10 cellular contexts compared by ENCODE assay signal in genomic region chr16:83887088-83887487, GRCh38. TPM values are rescaled to one million over a fixed set of nuclear protein-coding genes. Genes with fewer than 3 reads are reported as not detected.
DNase-seq lines count a peak whose midpoint lies in the region; ATAC-seq and TF ChIP-seq lines count a peak whose summit lies in the region.
"Had no signal": no experiment of that assay in that cellular context is flagged by ENCODE, and none has a peak within 500 bp of the region (broad histone marks: within the 10 kb centered on the region; RNA-seq: fewer than 3 reads in every experiment).

No MANE protein-coding gene starts in this region.

- no peak for TF ChIP-seq EP300 in tibial nerve (IDR thresholded peaks at IDR 0.05)

- peaks cover 13 to 16% of the 10 kb centered on the region in 2 donors for H3K27me3 Mint-ChIP-seq in natural killer cell treated with Interleukin-12 subunit alpha and Interleukin-12 subunit beta and Interleukin-15 and Interleukin-18, amount 100 ng/mL, for 72 hours

- H3K79me2 ChIP-seq in OCI-LY1 (ENCODE audit: insufficient read depth, low read length) = no peaks in the 10 kb centered on the region

- no peaks in the 10 kb centered on the region for H4K20me1 ChIP-seq in OCI-LY1 (ENCODE audit: insufficient read depth, low read length)

- no peaks in the 10 kb centered on the region; the same call in 1 of the 2 replicates for H3K27me3 ChIP-seq in OCI-LY1 (ENCODE audit: insufficient read depth, low read length)
- H3K27me3 ChIP-seq in tibial nerve = no peaks in the 10 kb centered on the region
- H3K27me3 ChIP-seq: sigmoid colon had no signal

- WGBS in tibial nerve, 2 donors = 45 to 48% methylated on average over 8 of the region's 8 CpGs

- no peaks in the 10 kb centered on the region for H3K4me1 Mint-ChIP-seq in natural killer cell treated with Interleukin-12 subunit alpha and Interleukin-12 subunit beta and Interleukin-15 and Interleukin-18, amount 100 ng/mL, for 72 hours (ENCODE audit: low read depth in 2 of 2)
- H3K4me1 Mint-ChIP-seq: stimulated activated effector memory CD8-positive, alpha-beta T cell treated with anti-CD3 and anti-CD28 coated beads, Interleukin-12 subunit alpha, Interleukin-12 subunit beta, amount 100 ng/mL, for 72 hours had no signal

- no peaks in the 10 kb centered on the region for H3K9me3 Mint-ChIP-seq in natural killer cell treated with Interleukin-12 subunit alpha and Interleukin-12 subunit beta and Interleukin-15 and Interleukin-18, amount 100 ng/mL, for 72 hours
- H3K9me3 Mint-ChIP-seq: stimulated activated effector memory CD8-positive, alpha-beta T cell treated with anti-CD3 and anti-CD28 coated beads, Interleukin-12 subunit alpha, Interleukin-12 subunit beta, amount 100 ng/mL, for 72 hours had no signal

- no peak overlapping the region for H2AFZ ChIP-seq in OCI-LY1 (ENCODE audit: low read length)

- no peak overlapping the region for H3K4me2 ChIP-seq in OCI-LY1 (ENCODE audit: low read length)

- H3K9me3 ChIP-seq in OCI-LY1 (ENCODE audit: low read length) (no peaks in the 10 kb centered on the region), tibial nerve (peaks cover 0 to 6% (median 0%) of the 10 kb centered on the region in 4 donors)
- H3K9me3 ChIP-seq: sigmoid colon had no signal

- no peaks in the 10 kb centered on the region for H3F3A ChIP-seq in OCI-LY1 (ENCODE audit: insufficient read depth, low read length)

- TF ChIP-seq POLR2A in tibial nerve (IDR thresholded peaks at IDR 0.05) = no peak

- no peaks in the 10 kb centered on the region for H3K9me2 ChIP-seq in OCI-LY1 (ENCODE audit: low read depth, low read length)

- H3K27ac ChIP-seq in OCI-LY1 (ENCODE audit: low read depth, low read length, poor library complexity, severe bottlenecking) (no peak overlapping the region), tibial nerve (no peak overlapping the region)
- H3K27ac ChIP-seq: sigmoid colon had no signal

- peak; percentile 38 for DNase-seq in SIG-M5 treated with dmso at 0.1 percent for 504 hours (lab: John Stamatoyannopoulos, UW; ENCODE audit: unreplicated experiment)
- DNase-seq in SIG-M5 (lab: John Stamatoyannopoulos, UW) = no peak
- DNase-seq in foreskin fibroblast = peak; percentile 24 to 61
- no peak for DNase-seq in tibial nerve (ENCODE audit: low spot score in 2 of 2)
- DNase-seq in natural killer cell treated with Interleukin-12 subunit alpha and Interleukin-12 subunit beta and Interleukin-15 and Interleukin-18, amount 100 ng/mL, for 72 hours (ENCODE audit: low spot score) = no peak
- DNase-seq: sigmoid colon had no signal

- TF ChIP-seq CTCF in OCI-LY1 (IDR thresholded peaks at IDR 0.05; ENCODE audit: low read length) (peak; percentile 71), foreskin fibroblast (IDR thresholded peaks at IDR 0.05; ENCODE audit: low read depth, low read length) (peak; percentile 10), tibial nerve (IDR thresholded peaks at IDR 0.05) (peak in 3 of 5 experiments; percentile 12 to 28 (median 13))

- no peak overlapping the region for H3K27ac Mint-ChIP-seq in natural killer cell treated with Interleukin-12 subunit alpha and Interleukin-12 subunit beta and Interleukin-15 and Interleukin-18, amount 100 ng/mL, for 72 hours
- H3K27ac Mint-ChIP-seq: stimulated activated effector memory CD8-positive, alpha-beta T cell treated with anti-CD3 and anti-CD28 coated beads, Interleukin-12 subunit alpha, Interleukin-12 subunit beta, amount 100 ng/mL, for 72 hours had no signal

- H3K9ac ChIP-seq in OCI-LY1 (ENCODE audit: low read length) = no peak overlapping the region

- H3K36me3 ChIP-seq in OCI-LY1 (ENCODE audit: insufficient read depth, low read length) = no peaks in the 10 kb centered on the region; the same call in 1 of the 2 replicates
- no peaks in the 10 kb centered on the region for H3K36me3 ChIP-seq in tibial nerve
- H3K36me3 ChIP-seq: sigmoid colon had no signal

- H3K4me3 ChIP-seq in OCI-LY1 (ENCODE audit: low read depth, low read length, poor library complexity, severe bottlenecking) (no peak overlapping the region), foreskin fibroblast (ENCODE audit: low read depth in 1 of 2, low read length in 2 of 2) (no peak overlapping the region), tibial nerve (no peak overlapping the region)
- H3K4me3 ChIP-seq: sigmoid colon had no signal

- H3K4me1 ChIP-seq in OCI-LY1 (ENCODE audit: insufficient read depth, low read length, severe bottlenecking) = no peaks in the 10 kb centered on the region
- no peaks in the 10 kb centered on the region for H3K4me1 ChIP-seq in tibial nerve
- H3K4me1 ChIP-seq: sigmoid colon had no signal

- no peak for ATAC-seq in natural killer cell treated with Interleukin-12 subunit alpha and Interleukin-12 subunit beta and Interleukin-15 and Interleukin-18, amount 100 ng/mL, for 72 hours
- ATAC-seq in HG02588 (IDR thresholded peaks at IDR 0.05; ENCODE audit: unreplicated experiment) (no peak), HG03378 (IDR thresholded peaks at IDR 0.05; ENCODE audit: unreplicated experiment) (no peak)
- ATAC-seq: stimulated activated effector memory CD8-positive, alpha-beta T cell treated with anti-CD3 and anti-CD28 coated beads, Interleukin-12 subunit alpha, Interleukin-12 subunit beta, amount 100 ng/mL, for 72 hours had no signal

- H3K4me3 Mint-ChIP-seq in natural killer cell treated with Interleukin-12 subunit alpha and Interleukin-12 subunit beta and Interleukin-15 and Interleukin-18, amount 100 ng/mL, for 72 hours = no peak overlapping the region
- H3K4me3 Mint-ChIP-seq: stimulated activated effector memory CD8-positive, alpha-beta T cell treated with anti-CD3 and anti-CD28 coated beads, Interleukin-12 subunit alpha, Interleukin-12 subunit beta, amount 100 ng/mL, for 72 hours had no signal

- no peaks in the 10 kb centered on the region for H3K36me3 Mint-ChIP-seq in natural killer cell treated with Interleukin-12 subunit alpha and Interleukin-12 subunit beta and Interleukin-15 and Interleukin-18, amount 100 ng/mL, for 72 hours
- H3K36me3 Mint-ChIP-seq: stimulated activated effector memory CD8-positive, alpha-beta T cell treated with anti-CD3 and anti-CD28 coated beads, Interleukin-12 subunit alpha, Interleukin-12 subunit beta, amount 100 ng/mL, for 72 hours had no signal

RNA-seq across cellular contexts. Expression of gene MLYCD, which starts 11.8 kb away (rescaled TPM):
- total RNA-seq in tibial nerve = 10 to 100 TPM; 19.0 to 26.7 (median 23.0) TPM
- total RNA-seq in natural killer cell treated with Interleukin-12 subunit alpha and Interleukin-12 subunit beta and Interleukin-15 and Interleukin-18, amount 100 ng/mL, for 72 hours = 1 to 10 TPM; 6.1 to 7.1 TPM

Comparison
In these comparisons a context has a peak if more than half of its experiments do, and no peak if none do; other contexts are left out.
1. DNase-seq: peak in SIG-M5 treated with dmso at 0.1 percent for 504 hours (single experiment) and foreskin fibroblast (2 of 2); none in SIG-M5 (single experiment), tibial nerve (0 of 2) and natural killer cell treated with Interleukin-12 subunit alpha and Interleukin-12 subunit beta and Interleukin-15 and Interleukin-18, amount 100 ng/mL, for 72 hours (single experiment).
2. CTCF ChIP-seq: peak in every context shown above with its lines; median percentile 71 in OCI-LY1; 13 in tibial nerve; 10 in foreskin fibroblast.